1 cellular context compared by ENCODE assay signal in genomic region chr2:9149388-9149660, GRCh38.
TF ChIP-seq lines count a peak whose summit lies in the region.

No MANE protein-coding gene starts in this region.

TF ChIP-seq in HepG2, 621 proteins besides CTCF, POLR2A, EP300 and RAD21 (continued from another document):
- TF ChIP-seq, protein P1, sequence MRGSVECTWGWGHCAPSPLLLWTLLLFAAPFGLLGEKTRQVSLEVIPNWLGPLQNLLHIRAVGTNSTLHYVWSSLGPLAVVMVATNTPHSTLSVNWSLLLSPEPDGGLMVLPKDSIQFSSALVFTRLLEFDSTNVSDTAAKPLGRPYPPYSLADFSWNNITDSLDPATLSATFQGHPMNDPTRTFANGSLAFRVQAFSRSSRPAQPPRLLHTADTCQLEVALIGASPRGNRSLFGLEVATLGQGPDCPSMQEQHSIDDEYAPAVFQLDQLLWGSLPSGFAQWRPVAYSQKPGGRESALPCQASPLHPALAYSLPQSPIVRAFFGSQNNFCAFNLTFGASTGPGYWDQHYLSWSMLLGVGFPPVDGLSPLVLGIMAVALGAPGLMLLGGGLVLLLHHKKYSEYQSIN (CRISPR knock-in tag; IDR thresholded peaks at IDR 0.05; ENCODE audit: borderline replicate concordance): no peak
- no peak for TF ChIP-seq SOX13 (IDR thresholded peaks at IDR 0.05)
- TF ChIP-seq SOX13 (CRISPR knock-in tag; conservative IDR thresholded peaks at IDR 0.05 in 1 of 2, IDR thresholded peaks at IDR 0.05 in 1 of 2): no peak
- no peak for TF ChIP-seq ZNF761 (CRISPR knock-in tag; conservative IDR thresholded peaks at IDR 0.05)
- no peak for TF ChIP-seq MLLT10 (CRISPR knock-in tag; IDR thresholded peaks at IDR 0.05)
- no peak for TF ChIP-seq ZNF580 (CRISPR knock-in tag; IDR thresholded peaks at IDR 0.05; ENCODE audit: borderline replicate concordance, low read depth)
- no peak for TF ChIP-seq ZBTB1 (CRISPR knock-in tag; IDR thresholded peaks at IDR 0.05; ENCODE audit: borderline replicate concordance)
- no peak for TF ChIP-seq SNAI1 (CRISPR knock-in tag; IDR thresholded peaks at IDR 0.05; ENCODE audit: borderline replicate concordance)
- TF ChIP-seq, protein P2, sequence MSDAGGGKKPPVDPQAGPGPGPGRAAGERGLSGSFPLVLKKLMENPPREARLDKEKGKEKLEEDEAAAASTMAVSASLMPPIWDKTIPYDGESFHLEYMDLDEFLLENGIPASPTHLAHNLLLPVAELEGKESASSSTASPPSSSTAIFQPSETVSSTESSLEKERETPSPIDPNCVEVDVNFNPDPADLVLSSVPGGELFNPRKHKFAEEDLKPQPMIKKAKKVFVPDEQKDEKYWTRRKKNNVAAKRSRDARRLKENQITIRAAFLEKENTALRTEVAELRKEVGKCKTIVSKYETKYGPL (CRISPR knock-in tag; IDR thresholded peaks at IDR 0.05): no peak
- TF ChIP-seq HDAC2 (CRISPR knock-in tag; IDR thresholded peaks at IDR 0.05): no peak
- TF ChIP-seq TGIF2 (CRISPR knock-in tag; IDR thresholded peaks at IDR 0.05): no peak
- no peak for TF ChIP-seq ATF5 (CRISPR knock-in tag; IDR thresholded peaks at IDR 0.05; ENCODE audit: low read depth)
- no peak for TF ChIP-seq PHF5A (CRISPR knock-in tag; IDR thresholded peaks at IDR 0.05; ENCODE audit: low read depth, unreplicated experiment)
- no peak for TF ChIP-seq LBX2 (CRISPR knock-in tag; IDR thresholded peaks at IDR 0.05; ENCODE audit: borderline replicate concordance)
- TF ChIP-seq TEAD2 (CRISPR knock-in tag; IDR thresholded peaks at IDR 0.05): no peak
TF ChIP-seq in HepG2: peak in this region for 0.
